In the genomic region with DNA sequence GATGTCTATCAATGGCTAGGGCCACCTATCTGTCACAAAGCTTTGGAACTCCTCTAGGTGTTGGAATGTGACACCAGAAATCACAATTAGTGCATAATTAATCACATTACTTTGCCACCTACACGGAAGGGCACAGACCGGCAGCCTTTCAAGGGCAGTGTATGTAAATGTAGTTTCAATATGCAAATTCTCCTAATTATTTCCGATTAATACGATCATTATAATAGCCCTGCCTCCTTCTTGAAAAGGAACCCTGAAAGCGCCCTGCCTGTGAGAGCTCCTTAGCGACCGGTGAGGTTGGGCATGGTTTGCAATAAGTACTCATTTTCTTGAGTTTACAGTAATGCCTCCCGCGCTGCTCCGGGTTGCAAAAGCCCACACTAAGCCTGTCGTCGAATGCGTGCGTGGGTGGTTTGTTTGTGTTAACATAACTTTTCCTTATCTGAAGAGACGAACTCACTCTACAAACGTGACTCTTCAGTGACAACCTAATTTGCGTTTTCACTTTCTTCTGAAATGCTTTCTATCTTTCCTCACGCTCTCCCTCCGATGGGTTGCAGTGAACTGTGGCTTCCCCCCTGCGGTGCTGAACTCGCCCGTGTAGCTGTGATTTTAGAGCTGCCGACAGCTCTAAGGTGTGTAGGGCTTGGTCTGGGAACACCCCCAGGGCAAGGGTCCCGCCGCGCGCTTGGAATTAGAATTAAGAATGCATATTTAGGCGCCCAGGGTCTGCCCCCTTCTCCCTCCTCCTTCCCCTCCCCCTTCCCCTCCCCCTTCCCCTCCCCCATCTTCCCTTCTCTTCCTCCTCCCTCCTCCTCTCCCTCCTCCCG, we compare ENCODE assay signal across 8 cellular contexts.
DNase-seq lines count a peak whose midpoint lies in the region; ATAC-seq and TF ChIP-seq lines count a peak whose summit lies in the region.

No MANE protein-coding gene starts in this region.

- no CpG with 5 or more reads among the region's 29 CpGs for WGBS in iPS DF 6.9 (ENCODE audit: insufficient coverage, insufficient read length)

- DNase-seq in GM12864 (ENCODE audit: low read depth) (peak; percentile 59), NCI-H187 (lab: John Stamatoyannopoulos, UW) (peak; percentile 86 to 98), T-helper 9 cell (peak; percentile 51), astrocyte of the cerebellum (ENCODE audit: low read depth) (no peak), iPS DF 6.9 (ENCODE audit: low read depth, low spot score) (no peak), skeletal muscle cell (ENCODE audit: low read depth) (peak; percentile 65), cortex of kidney (lab: John Stamatoyannopoulos, UW) (no peak)

- H3K27me3 ChIP-seq in iPS DF 6.9 (ENCODE audit: control insufficient read depth, insufficient read depth, low read length), result peaks cover 18% of the 10 kb centered on the region; the same call in 1 of the 2 replicates

- no peak overlapping the region for H3K27ac ChIP-seq in iPS DF 6.9 (ENCODE audit: low read length)

- no peaks in the 10 kb centered on the region for H3K9me3 ChIP-seq in iPS DF 6.9 (ENCODE audit: control insufficient read depth, insufficient read depth, low read length)

- in situ Hi-C loops in astrocyte of the cerebellum (cut with HindIII; ENCODE audit: low sequenced_read_pairs), result loop anchor here (5.0 to 10.0 kb wide), 2 partner anchors 1266 to 1469 kb away; no protein-coding TSS in a partner anchor

- peaks cover 8% of the 10 kb centered on the region; the same call in 1 of the 2 replicates for H3K4me1 ChIP-seq in iPS DF 6.9 (ENCODE audit: control insufficient read depth, insufficient read depth, low read length)

- no peaks in the 10 kb centered on the region for H3K36me3 ChIP-seq in iPS DF 6.9 (ENCODE audit: control insufficient read depth, insufficient read depth, low read length)

- H3K4me3 ChIP-seq in GM12864 (ENCODE audit: low read depth, low read length) (peak overlapping the region; percentile 46), astrocyte of the cerebellum (ENCODE audit: low read depth, low read length) (peak overlapping the region; percentile 46), iPS DF 6.9 (ENCODE audit: low read length) (peak overlapping the region; percentile 34; the same call in 1 of the 2 replicates), skeletal muscle cell (ENCODE audit: low read depth, low read length) (peak overlapping the region; percentile 49)

- TF ChIP-seq CTCF in GM12864 (IDR thresholded peaks at IDR 0.05; ENCODE audit: low read depth, low read length, missing control alignments), result no peak
- no peak for TF ChIP-seq CTCF in astrocyte of the cerebellum (IDR thresholded peaks at IDR 0.05; ENCODE audit: low read depth, low read length, missing control alignments)

- no peak for ATAC-seq in HG03139 (IDR thresholded peaks at IDR 0.05; ENCODE audit: unreplicated experiment)

Comparison
In these comparisons a context has a peak if more than half of its experiments do, and no peak if none do; other contexts are left out.
1. DNase-seq: peak in GM12864 (single experiment), NCI-H187 (2 of 2), T-helper 9 cell (single experiment) and skeletal muscle cell (single experiment); none in astrocyte of the cerebellum (single experiment), iPS DF 6.9 (single experiment) and cortex of kidney (single experiment).
2. Peak in every context shown above with its lines, with median percentiles within 50 percentile points of each other: H3K4me3 ChIP-seq.